In the genomic region with DNA sequence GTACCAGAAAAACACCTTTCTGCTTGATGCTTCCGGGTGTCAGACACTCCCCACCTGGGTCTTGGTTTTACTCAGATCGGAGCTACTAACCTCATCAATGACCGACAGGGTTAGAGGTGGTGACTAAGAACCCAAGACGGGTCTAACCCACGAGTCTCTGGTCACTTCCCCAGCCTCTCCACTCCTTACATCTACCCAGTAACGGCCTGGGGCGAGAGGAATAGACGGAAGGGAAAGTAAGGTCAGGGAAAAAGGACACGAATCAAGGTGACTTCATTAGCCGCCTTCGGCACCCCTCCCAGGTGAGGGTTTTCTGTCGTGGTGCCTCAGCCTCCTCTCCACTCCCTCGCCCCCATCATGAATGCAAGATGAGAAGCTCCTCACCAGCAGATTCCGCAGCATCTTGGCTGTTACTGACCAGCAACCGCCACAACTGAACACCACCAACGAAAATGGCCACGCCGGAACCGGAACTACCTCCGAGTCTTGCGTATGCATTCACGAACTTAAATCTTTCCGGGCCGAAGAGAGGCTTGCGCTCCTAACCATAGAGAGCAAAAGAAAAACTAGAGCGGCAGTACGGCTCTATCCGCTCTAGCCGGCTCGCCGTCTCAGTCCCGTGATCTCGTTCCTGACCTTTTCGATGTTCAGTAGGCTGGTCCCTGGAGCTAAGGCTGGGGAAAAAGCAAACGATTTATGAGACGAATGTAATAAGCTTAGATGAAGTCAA, we compare ENCODE assay signal across 8 cellular contexts. TPM values are rescaled to one million over a fixed set of nuclear protein-coding genes. Genes with fewer than 3 reads are reported as not detected.
DNase-seq lines count a peak whose midpoint lies in the region; ATAC-seq, FAIRE-seq and TF ChIP-seq lines count a peak whose summit lies in the region.

A gene with protein sequence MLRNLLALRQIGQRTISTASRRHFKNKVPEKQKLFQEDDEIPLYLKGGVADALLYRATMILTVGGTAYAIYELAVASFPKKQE (minus strand): TSS at position 469 of the 730 bp plus-strand sequence. CDS start 67 bp downstream, at position 402.

- peak within 1 kb of the TSS; percentile 67 for H3K4me3 ChIP-seq in GM12875 (ENCODE audit: low read depth, low read length)
- peak within 1 kb of the TSS; percentile 99 for H3K4me3 ChIP-seq in adipocyte (ENCODE audit: low read length)
- H3K4me3 ChIP-seq in pancreas, result peak within 1 kb of the TSS; percentile 70 to 75 (median 72)
- peak within 1 kb of the TSS; percentile 62 to 64 for H3K4me3 ChIP-seq in tibial artery

- H3K27me3 ChIP-seq in adipocyte (replicated peaks; ENCODE audit: control insufficient read depth, insufficient read depth, low read length) (no peaks in the 10 kb centered on the region), pancreas (no peaks in the 10 kb centered on the region), tibial artery (no peaks in the 10 kb centered on the region)

- peak; percentile 95 for DNase-seq in NCI-H1436 (lab: John Stamatoyannopoulos, UW)
- DNase-seq in T follicular helper cell (ENCODE audit: low read depth), result peak; percentile 75
- peak; percentile 97 for DNase-seq in adipocyte (ENCODE audit: low read depth)
- peak; percentile 92 for DNase-seq in Right ventricle myocardium superior
- DNase-seq in pancreas, result peak; percentile 74 to 91 (median 87)
- peak; percentile 93 to 94 for DNase-seq in tibial artery

- peaks cover 21% of the 10 kb centered on the region for H3K4me1 ChIP-seq in adipocyte (ENCODE audit: control insufficient read depth, insufficient read depth, low read length)
- peaks cover 0 to 14% (median 4%) of the 10 kb centered on the region in 3 donors for H3K4me1 ChIP-seq in pancreas
- H3K4me1 ChIP-seq in tibial artery, result peaks cover 0 to 31% (median 11%) of the 10 kb centered on the region in 4 donors

- peak; percentile 97 for FAIRE-seq in pancreas (lab: Jason Lieb, UNC)

- H3K9ac ChIP-seq in adipocyte (ENCODE audit: low read length), result peak within 1 kb of the TSS; percentile 96

- H3K27ac ChIP-seq in pancreas, result peak within 1 kb of the TSS; percentile 65 to 91 (median 82)
- peak within 1 kb of the TSS; percentile 83 to 86 for H3K27ac ChIP-seq in tibial artery

- H3K9me3 ChIP-seq in adipocyte (ENCODE audit: control insufficient read depth, low read length), result no peaks in the 10 kb centered on the region
- H3K9me3 ChIP-seq in pancreas, result no peaks in the 10 kb centered on the region
- H3K9me3 ChIP-seq in tibial artery, result no peaks in the 10 kb centered on the region

- intact Hi-C loops in Right ventricle myocardium superior (cut with DNase I) (no loop called here), pancreas (cut with DNase I) (no loop called here), tibial artery (cut with DNase I; ENCODE audit: low total_unique reads) (no loop called here)

- peak; percentile 96 for ATAC-seq in HG02798 (IDR thresholded peaks at IDR 0.05; ENCODE audit: poor library complexity, unreplicated experiment)
- ATAC-seq in Right ventricle myocardium superior (ENCODE audit: poor library complexity), result peak; percentile 98
- peak; percentile 98 to 100 (median 99) for ATAC-seq in pancreas

- WGBS in pancreas, 2 donors, result 0 to 1% methylated on average over 36 of the region's 36 CpGs

- no peak for TF ChIP-seq CTCF in GM12875 (IDR thresholded peaks at IDR 0.05; ENCODE audit: borderline replicate concordance, insufficient read depth, low read depth, low read length)
- no peak for TF ChIP-seq CTCF in pancreas (IDR thresholded peaks at IDR 0.05)
- TF ChIP-seq CTCF in tibial artery (IDR thresholded peaks at IDR 0.05), result no peak

- H3K36me3 ChIP-seq in adipocyte (ENCODE audit: control insufficient read depth, insufficient read depth, low read length, severe bottlenecking), result peaks cover 25% of the 10 kb centered on the region
- H3K36me3 ChIP-seq in pancreas, result peaks cover 0 to 15% (median 6%) of the 10 kb centered on the region in 3 donors
- H3K36me3 ChIP-seq in tibial artery, result peaks cover 14 to 17% (median 15%) of the 10 kb centered on the region in 3 donors

RNA-seq across cellular contexts. Expression of the gene that starts here (rescaled TPM):
- total RNA-seq in Right ventricle myocardium superior, result 945 TPM
- 100 to 1,000 TPM in 4 of 6 donors, 10 to 100 TPM in 2; 76.5 to 147 (median 125) TPM for total RNA-seq in pancreas
- 100 to 1,000 TPM; 188 to 214 TPM for polyA plus RNA-seq in pancreas

Comparison
In these comparisons a context has a peak if more than half of its experiments do, and no peak if none do; other contexts are left out.
1. Peak in every context shown above with its lines: DNase-seq, ATAC-seq, H3K4me3 ChIP-seq and H3K27ac ChIP-seq.